In genomic region chr15:22387691-22388090, GRCh38 we compare ENCODE assay signal across 6 cellular contexts.
A peak's percentile ranks its signal among the peaks of the same experiment; 100 is the strongest.
DNase-seq lines count a peak whose midpoint lies in the region; ATAC-seq, FAIRE-seq and TF ChIP-seq lines count a peak whose summit lies in the region.
"Not testable (repeated sequence)": the region's sequence is repeated elsewhere in the genome, so short reads cannot be mapped to it uniquely, and the experiment has no call there.

No MANE protein-coding gene starts in this region.

- not testable (repeated sequence) for H3K4me1 ChIP-seq in kidney (ENCODE audit: control insufficient read depth in 1 of 2, insufficient read depth in 1 of 2, low read depth in 1 of 2, low read length in 2 of 2); HepG2 (ENCODE audit: insufficient read depth, low read length)

- not testable (repeated sequence) for H3K4me2 ChIP-seq in HepG2 (ENCODE audit: low read depth, low read length)

- TF ChIP-seq EP300 in HepG2 (IDR thresholded peaks at IDR 0.05; ENCODE audit: low read depth in 2 of 2, low read length in 2 of 2); HepG2 (CRISPR knock-in tag; IDR thresholded peaks at IDR 0.05; ENCODE audit: borderline replicate concordance): not testable (repeated sequence)

- intact Hi-C loops in kidney (cut with DNase I); HepG2 (cut with micrococcal nuclease; ENCODE audit: unreplicated experiment); natural killer cell (cut with micrococcal nuclease); posterior vena cava (cut with DNase I): not testable (repeated sequence)

- not testable (repeated sequence) for BruUV-seq in HepG2 (replicated peaks; lab: Mats Ljungman, UMichigan)

- H3K27me3 Mint-ChIP-seq in immature natural killer cell (ENCODE audit: low read depth in 3 of 3); natural killer cell (ENCODE audit: low read depth in 2 of 2); natural killer cell treated with Interleukin-12 subunit alpha and Interleukin-12 subunit beta and Interleukin-15 and Interleukin-18, amount 100 ng/mL, for 72 hours: not testable (repeated sequence)

- H4K20me1 ChIP-seq in HepG2 (ENCODE audit: insufficient read depth, low read length), result not testable (repeated sequence)

- WGBS in HepG2 (ENCODE audit: low lambda C conversion rate), result no CpG with 5 or more reads among the region's 9 CpGs

- TF ChIP-seq RAD21 in HepG2 (CRISPR knock-in tag; IDR thresholded peaks at IDR 0.05), result not testable (repeated sequence)

- H3K4me3 Mint-ChIP-seq in immature natural killer cell; natural killer cell; natural killer cell treated with Interleukin-12 subunit alpha and Interleukin-12 subunit beta and Interleukin-15 and Interleukin-18, amount 100 ng/mL, for 72 hours: not testable (repeated sequence)

- H3K27ac Mint-ChIP-seq in immature natural killer cell; natural killer cell; natural killer cell treated with Interleukin-12 subunit alpha and Interleukin-12 subunit beta and Interleukin-15 and Interleukin-18, amount 100 ng/mL, for 72 hours: not testable (repeated sequence)

- CTCF ChIA-PET in HepG2 (lab: Yijun Ruan, JAX; ENCODE audit: low intra/inter-chr PET ratio, low total read pairs), result not testable (repeated sequence)

- not testable (repeated sequence) for H3K36me3 Mint-ChIP-seq in immature natural killer cell; natural killer cell; natural killer cell treated with Interleukin-12 subunit alpha and Interleukin-12 subunit beta and Interleukin-15 and Interleukin-18, amount 100 ng/mL, for 72 hours

- in situ Hi-C loops in HepG2 (cut with HindIII; ENCODE audit: extremely low pct_ligation_motif_present, low pct_unique_long_range_greater_than_20kb), result not testable (repeated sequence)

- not testable (repeated sequence) for H2AFZ ChIP-seq in HepG2 (ENCODE audit: low read length)

- H3K9me3 ChIP-seq in kidney (ENCODE audit: control insufficient read depth in 1 of 2, low read length in 2 of 2); HepG2 (ENCODE audit: low read length): not testable (repeated sequence)

- not testable (repeated sequence) for H3K9ac ChIP-seq in kidney (ENCODE audit: low read length in 2 of 2); HepG2 (ENCODE audit: insufficient read depth, low read depth, low read length)

- DNase-seq in immature natural killer cell, result peak in 2 of 3 donors; percentile 67 to 72
- peak; percentile 7 for DNase-seq in kidney
- DNase-seq in HepG2 (ENCODE audit: low spot score); natural killer cell: not testable (repeated sequence)
- peak; percentile 49 for DNase-seq in natural killer cell treated with Interleukin-12 subunit alpha and Interleukin-12 subunit beta and Interleukin-15 and Interleukin-18, amount 100 ng/mL, for 72 hours (ENCODE audit: low spot score)
- DNase-seq in posterior vena cava (ENCODE audit: low spot score), result peak; percentile 14

- not testable (repeated sequence) for H3K9me3 Mint-ChIP-seq in immature natural killer cell; natural killer cell; natural killer cell treated with Interleukin-12 subunit alpha and Interleukin-12 subunit beta and Interleukin-15 and Interleukin-18, amount 100 ng/mL, for 72 hours

- not testable (repeated sequence) for H3K79me2 ChIP-seq in HepG2 (ENCODE audit: insufficient read depth, low read length)

- H3K4me3 ChIP-seq in kidney (ENCODE audit: low read length in 2 of 2); HepG2 (replicated peaks in 1 of 3; ENCODE audit: insufficient read depth in 1 of 3, low read depth in 2 of 3, low read length in 3 of 3): not testable (repeated sequence)

- POLR2A ChIA-PET in HepG2 (lab: Yijun Ruan, JAX), result not testable (repeated sequence)

- TF ChIP-seq CTCF in kidney (IDR thresholded peaks at IDR 0.05; ENCODE audit: borderline replicate concordance, extremely low read depth, insufficient read depth); HepG2 (CRISPR knock-in tag; IDR thresholded peaks at IDR 0.05); natural killer cell (IDR thresholded peaks at IDR 0.05): not testable (repeated sequence)

- FAIRE-seq in kidney (lab: Jason Lieb, UNC); HepG2 (lab: Jason Lieb, UNC): not testable (repeated sequence)

- H3K4me1 Mint-ChIP-seq in immature natural killer cell; natural killer cell; natural killer cell treated with Interleukin-12 subunit alpha and Interleukin-12 subunit beta and Interleukin-15 and Interleukin-18, amount 100 ng/mL, for 72 hours (ENCODE audit: low read depth in 2 of 2): not testable (repeated sequence)

- H3K27me3 ChIP-seq in HepG2 (ENCODE audit: control insufficient read depth in 1 of 2, insufficient read depth in 2 of 2, low read length in 2 of 2), result not testable (repeated sequence)

- not testable (repeated sequence) for TF ChIP-seq POLR2A in HepG2 (IDR thresholded peaks at IDR 0.05; ENCODE audit: insufficient read depth in 1 of 2, low read depth in 2 of 2, low read length in 2 of 2)

- peak; percentile 30; the same call in 2 of the 3 replicates for ATAC-seq in HepG2
- ATAC-seq in natural killer cell, result peak in 2 of 3 donors; percentile 44 to 74
- ATAC-seq in natural killer cell treated with Interleukin-12 subunit alpha and Interleukin-12 subunit beta and Interleukin-15 and Interleukin-18, amount 100 ng/mL, for 72 hours, result peak in 1 of 2 donors; percentile 40

- H3K36me3 ChIP-seq in kidney (ENCODE audit: control insufficient read depth in 1 of 2, insufficient read depth in 2 of 2, low read length in 2 of 2); HepG2 (replicated peaks in 1 of 2; ENCODE audit: control insufficient read depth in 1 of 2, insufficient read depth in 2 of 2, low read length in 2 of 2): not testable (repeated sequence)

- H3K27ac ChIP-seq in kidney (ENCODE audit: low read depth in 2 of 2, low read length in 2 of 2); HepG2 (ENCODE audit: extremely low read length, insufficient read depth, low read length): not testable (repeated sequence)
